ENCODE assay signal across 29 cellular contexts in the genomic region with DNA sequence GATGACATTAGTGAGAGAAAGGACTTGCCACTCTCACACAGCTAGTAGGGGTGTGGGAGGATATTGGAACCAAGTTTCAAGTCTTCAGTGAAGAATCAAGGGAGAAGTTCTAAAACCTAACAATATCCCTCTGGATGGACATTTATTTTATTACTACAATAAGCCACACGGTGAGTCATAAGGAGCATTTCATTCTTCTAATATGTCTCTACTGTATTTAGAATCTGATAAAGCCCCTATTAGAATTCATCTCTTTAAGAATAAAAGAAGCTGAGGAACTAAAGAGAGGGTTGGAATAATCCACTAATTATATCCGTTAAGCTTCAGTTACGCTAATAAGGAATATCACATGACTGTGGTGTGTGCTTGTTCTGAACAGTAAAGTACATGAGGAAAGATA. TPM values are rescaled to one million over a fixed set of nuclear protein-coding genes. Genes with fewer than 3 reads are reported as not detected.
"Had no signal": no experiment of that assay in that cellular context is flagged by ENCODE, and none has a peak within 500 bp of the region (broad histone marks: within the 10 kb centered on the region; RNA-seq: fewer than 3 reads in every experiment).

No MANE protein-coding gene starts in this region.

- H3K27me3 Mint-ChIP-seq: dendritic cell treated with granulocyte-macrophage colony-stimulating factor and Interleukin-4, amounts not matched to agents 40 ng/mL and 50 ng/mL, for 4 days; stimulated activated naive B cell treated with anti-CD40 and anti-IgM and Interleukin-4, amounts not matched to agents 10 μg/mL and 1 μg/mL and 100 μg/mL, for 72 hours; stimulated activated naive CD8-positive, alpha-beta T cell treated with anti-CD3 and anti-CD28 coated beads, Interleukin-15, Interleukin-2, amounts not matched to agents 100 ng/mL and 50 ng/mL, for 24 hours had no signal

- H3K9me3 Mint-ChIP-seq: dendritic cell treated with granulocyte-macrophage colony-stimulating factor and Interleukin-4, amounts not matched to agents 40 ng/mL and 50 ng/mL, for 4 days; naive thymus-derived CD8-positive, alpha-beta T cell; nephron progenitor cell; stimulated activated naive B cell treated with anti-CD40 and anti-IgM and Interleukin-4, amounts not matched to agents 10 μg/mL and 1 μg/mL and 100 μg/mL, for 72 hours; stimulated activated naive CD8-positive, alpha-beta T cell treated with anti-CD3 and anti-CD28 coated beads, Interleukin-15, Interleukin-2, amounts not matched to agents 100 ng/mL and 50 ng/mL, for 24 hours had no signal

- H3K36me3 ChIP-seq: colonic mucosa, esophagus muscularis mucosa, gastroesophageal sphincter, heart left ventricle, ovary, sigmoid colon, spleen, thoracic aorta, tibial nerve, upper lobe of left lung had no signal

- DNase-seq: colonic mucosa; effector CD8-positive, alpha-beta T cell; foreskin keratinocyte; heart left ventricle; kidney; mesenchymal stem cell; midbrain; naive thymus-derived CD8-positive, alpha-beta T cell; nephron progenitor cell; nucleus accumbens; ovary; posterior cingulate gyrus; psoas muscle; right cardiac atrium; sigmoid colon; spleen; stimulated activated CD4-positive, alpha-beta T cell treated with anti-CD3 and anti-CD28 coated beads, Interleukin-4, amount 100 ng/mL, for 4 hours; stimulated activated naive B cell treated with anti-CD40 and anti-IgM and Interleukin-4, amounts not matched to agents 10 μg/mL and 1 μg/mL and 100 μg/mL, for 72 hours; upper lobe of left lung had no signal

- H3K27ac Mint-ChIP-seq: dendritic cell treated with granulocyte-macrophage colony-stimulating factor and Interleukin-4, amounts not matched to agents 40 ng/mL and 50 ng/mL, for 4 days; naive thymus-derived CD8-positive, alpha-beta T cell; nephron progenitor cell; stimulated activated naive B cell treated with anti-CD40 and anti-IgM and Interleukin-4, amounts not matched to agents 10 μg/mL and 1 μg/mL and 100 μg/mL, for 72 hours; stimulated activated naive CD8-positive, alpha-beta T cell treated with anti-CD3 and anti-CD28 coated beads, Interleukin-15, Interleukin-2, amounts not matched to agents 100 ng/mL and 50 ng/mL, for 24 hours had no signal

- H3K27ac ChIP-seq: colonic mucosa, esophagus muscularis mucosa, foreskin keratinocyte, gastroesophageal sphincter, heart left ventricle, hepatocyte, ovary, psoas muscle, sigmoid colon, skin epidermis, spleen, thoracic aorta, tibial nerve, upper lobe of left lung had no signal

- H2AFZ ChIP-seq: hepatocyte had no signal

- FAIRE-seq: endothelial cell of umbilical vein, urothelium cell line had no signal

- H3K27me3 ChIP-seq: colonic mucosa, esophagus muscularis mucosa, foreskin keratinocyte, gastroesophageal sphincter, heart left ventricle, hepatocyte, ovary, sigmoid colon, spleen, tibial nerve, upper lobe of left lung had no signal

- H3K4me3 Mint-ChIP-seq: dendritic cell treated with granulocyte-macrophage colony-stimulating factor and Interleukin-4, amounts not matched to agents 40 ng/mL and 50 ng/mL, for 4 days; naive thymus-derived CD8-positive, alpha-beta T cell; nephron progenitor cell; stimulated activated naive B cell treated with anti-CD40 and anti-IgM and Interleukin-4, amounts not matched to agents 10 μg/mL and 1 μg/mL and 100 μg/mL, for 72 hours; stimulated activated naive CD8-positive, alpha-beta T cell treated with anti-CD3 and anti-CD28 coated beads, Interleukin-15, Interleukin-2, amounts not matched to agents 100 ng/mL and 50 ng/mL, for 24 hours had no signal

- H3K4me1 ChIP-seq: colonic mucosa, esophagus muscularis mucosa, foreskin keratinocyte, gastroesophageal sphincter, sigmoid colon, tibial nerve, upper lobe of left lung had no signal

- H3K9me3 ChIP-seq: colonic mucosa, esophagus muscularis mucosa, gastroesophageal sphincter, heart left ventricle, ovary, psoas muscle, sigmoid colon, spleen, thoracic aorta, tibial nerve, upper lobe of left lung had no signal

- H3K4me1 Mint-ChIP-seq: naive thymus-derived CD8-positive, alpha-beta T cell; stimulated activated naive B cell treated with anti-CD40 and anti-IgM and Interleukin-4, amounts not matched to agents 10 μg/mL and 1 μg/mL and 100 μg/mL, for 72 hours had no signal

- H3K4me2 ChIP-seq: hepatocyte had no signal

- H3K79me2 ChIP-seq: hepatocyte had no signal

- H3K4me3 ChIP-seq: colonic mucosa, esophagus muscularis mucosa, gastroesophageal sphincter, heart left ventricle, hepatocyte, ovary, psoas muscle, sigmoid colon, skin epidermis, spleen, thoracic aorta, tibial nerve, upper lobe of left lung had no signal

- H3K36me3 Mint-ChIP-seq: naive thymus-derived CD8-positive, alpha-beta T cell; stimulated activated naive B cell treated with anti-CD40 and anti-IgM and Interleukin-4, amounts not matched to agents 10 μg/mL and 1 μg/mL and 100 μg/mL, for 72 hours had no signal

RNA-seq across cellular contexts. Expression of gene ATRNL1, which starts 40.9 kb away (rescaled TPM):
- total RNA-seq: endothelial cell of umbilical vein; naive thymus-derived CD8-positive, alpha-beta T cell had no signal
- polyA plus RNA-seq: endothelial cell of umbilical vein; foreskin keratinocyte; naive thymus-derived CD8-positive, alpha-beta T cell had no signal
